In the genomic region with DNA sequence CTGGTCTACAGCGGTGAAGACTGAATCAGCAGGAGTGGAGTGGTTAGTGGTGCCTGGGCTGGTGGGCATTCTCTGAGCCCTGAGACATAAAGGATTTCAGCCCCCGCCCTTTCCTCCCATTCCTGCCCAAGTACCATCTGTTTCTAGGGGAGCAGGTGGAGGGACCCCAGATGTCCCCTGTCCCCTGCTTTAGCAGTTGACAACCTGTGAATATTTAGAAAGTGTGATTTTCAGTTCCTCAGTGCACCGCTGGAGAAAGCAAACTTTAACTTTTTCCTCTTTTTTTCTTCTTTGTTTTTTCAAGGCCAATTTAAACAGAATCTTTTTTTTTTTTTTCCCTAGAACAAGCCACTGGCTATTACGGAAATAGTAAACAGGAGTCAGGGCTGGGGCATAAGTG, we compare ENCODE assay signal across 30 cellular contexts. TPM values are rescaled to one million over a fixed set of nuclear protein-coding genes. Genes with fewer than 3 reads are reported as not detected.
"Had no signal": no experiment of that assay in that cellular context is flagged by ENCODE, and none has a peak within 500 bp of the region (broad histone marks: within the 10 kb centered on the region; RNA-seq: fewer than 3 reads in every experiment).

No MANE protein-coding gene starts in this region.

- H3K4me2 ChIP-seq: PC-9 had no signal

- ATAC-seq: activated CD8-positive, alpha-beta T cell treated with anti-CD3 and anti-CD28 coated beads for 36 hours; activated naive CD4-positive, alpha-beta T cell treated with anti-CD3 and anti-CD28 coated beads, Interleukin-2, amount 50 U/mL, for 72 hours; activated T-cell treated with anti-CD3 and anti-CD28 coated beads, Interleukin-2, amount 50 U/mL, for 72 hours; activated T-helper 17 cell treated with anti-CD3 and anti-CD28 coated beads, Interleukin-2, amount 50 U/mL, for 72 hours had no signal

- FAIRE-seq: bronchial epithelial cell, RCC 7860, TTC549 had no signal

- H2AFZ ChIP-seq: PC-9 had no signal

- DNase-seq: activated CD4-positive, alpha-beta T cell treated with anti-CD3 and anti-CD28 coated beads, Interleukin-2, amount 10 ng/mL, durations not matched to agents 24 days and 14 days; activated CD4-positive, alpha-beta T cell treated with anti-CD3 and anti-CD28 coated beads, Interleukin-2, amount 50 U/mL, for 4 hours; activated CD8-positive, alpha-beta T cell treated with anti-CD3 and anti-CD28 coated beads for 36 hours; activated effector memory CD4-positive, alpha-beta T cell treated with anti-CD3 and anti-CD28 coated beads, Interleukin-2, amount 50 U/mL, for 16 hours; activated naive CD4-positive, alpha-beta T cell treated with anti-CD3 and anti-CD28 coated beads for 36 hours; activated T-cell treated with anti-CD3 and anti-CD28 coated beads, Interleukin-2, amount 50 U/mL, for 1 hour; activated T-cell treated with anti-CD3 and anti-CD28 coated beads, Interleukin-2, amount 50 U/mL, for 72 hours; adrenal gland; anterior cingulate cortex; caudate nucleus; cerebellar nuclear complex; Kasumi-1; KG1; MG63; NCI-H1092; NCI-H1436 treated with DMSO at 0.1 percent for 48 hours; NCI-H1694 treated with DMSO at 0.1 percent for 48 hours; NCI-H2029; NCI-H2227 treated with DMSO at 0.1 percent for 48 hours; NCI-H446; NCI-H526 treated with DMSO at 0.1 percent for 48 hours; NCI-H774; PC-9; Right ventricle myocardium superior had no signal

- H3K4me3 ChIP-seq: adrenal gland, MG63, PC-9 had no signal

- H3K27ac ChIP-seq: adrenal gland, PC-9 had no signal

- H3K9me3 ChIP-seq: adrenal gland, MG63 had no signal

- H3K4me1 ChIP-seq: adrenal gland had no signal

- H3K36me3 ChIP-seq: adrenal gland, MG63 had no signal

RNA-seq across cellular contexts. Expression of a gene that starts 50.2 kb away (rescaled TPM):
- total RNA-seq: activated CD8-positive, alpha-beta memory T cell treated with anti-CD3 and anti-CD28 coated beads for 36 hours; PC-9; Right ventricle myocardium superior had no signal
